In the genomic region with DNA sequence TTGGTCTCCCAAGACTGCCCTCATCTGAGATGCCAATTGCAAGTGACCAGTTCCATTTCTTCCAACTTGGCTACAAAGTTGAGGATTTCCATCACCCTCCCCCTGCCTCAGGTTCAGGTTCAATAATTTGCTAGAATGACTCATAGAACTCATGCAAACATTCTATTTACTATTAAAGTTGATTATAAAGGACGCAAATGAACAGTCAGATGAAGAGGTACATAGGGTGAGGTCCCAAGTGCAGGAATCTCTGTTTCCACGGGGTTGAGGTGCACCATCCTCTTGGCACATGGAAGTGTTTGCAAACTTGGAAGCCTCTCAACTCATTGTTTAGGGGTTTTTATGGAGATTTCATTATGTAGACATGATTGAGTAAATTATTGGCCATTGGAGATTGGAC, we compare ENCODE assay signal across 32 cellular contexts. TPM values are rescaled to one million over a fixed set of nuclear protein-coding genes. Genes with fewer than 3 reads are reported as not detected.
"Had no signal": no experiment of that assay in that cellular context is flagged by ENCODE, and none has a peak within 500 bp of the region (broad histone marks: within the 10 kb centered on the region; RNA-seq: fewer than 3 reads in every experiment).

No MANE protein-coding gene starts in this region.

- H3K4me1 ChIP-seq: prostate gland, thyroid gland had no signal

- H3K9ac ChIP-seq: neural progenitor cell had no signal

- H3K9me3 ChIP-seq: esophagus muscularis mucosa, heart right ventricle, prostate gland, sigmoid colon, stomach, thyroid gland, vagina had no signal

- ATAC-seq: heart right ventricle; left lobe of liver; naive thymus-derived CD4-positive, alpha-beta T cell; right cardiac atrium; stimulated activated effector memory CD8-positive, alpha-beta T cell treated with anti-CD3 and anti-CD28 coated beads, Interleukin-12 subunit alpha, Interleukin-12 subunit beta, amount 100 ng/mL, for 72 hours had no signal

- H3K9me3 Mint-ChIP-seq: immature natural killer cell; naive thymus-derived CD4-positive, alpha-beta T cell; neural progenitor cell; stimulated activated effector memory CD8-positive, alpha-beta T cell treated with anti-CD3 and anti-CD28 coated beads, Interleukin-12 subunit alpha, Interleukin-12 subunit beta, amount 100 ng/mL, for 72 hours had no signal

- H3K4me3 Mint-ChIP-seq: immature natural killer cell; naive thymus-derived CD4-positive, alpha-beta T cell; nephron; neural progenitor cell; stimulated activated effector memory CD8-positive, alpha-beta T cell treated with anti-CD3 and anti-CD28 coated beads, Interleukin-12 subunit alpha, Interleukin-12 subunit beta, amount 100 ng/mL, for 72 hours had no signal

- H3K27me3 ChIP-seq: esophagus muscularis mucosa, neural progenitor cell, sigmoid colon, thyroid gland, vagina had no signal

- DNase-seq: dorsolateral prefrontal cortex; effector CD4-positive, alpha-beta T cell; glutamatergic neuron; heart right ventricle; hippocampal formation; immature natural killer cell; islet precursor cell; mammary epithelial cell; mesendoderm; midbrain; naive thymus-derived CD4-positive, alpha-beta T cell; right cardiac atrium; sigmoid colon; stimulated activated CD4-positive, alpha-beta T cell treated with anti-CD3 and anti-CD28 coated beads, Interleukin-2, amount 100 ng/mL, for 24 hours; stimulated activated CD4-positive, alpha-beta T cell treated with anti-CD3 and anti-CD28 coated beads, Interleukin-4, amount 100 ng/mL, for 24 hours; stimulated activated naive CD4-positive, alpha-beta T cell treated with Interleukin-2 at 50 U/mL for 16 hours; stomach; thyroid gland had no signal

- H3K36me3 ChIP-seq: esophagus muscularis mucosa, heart right ventricle, neural progenitor cell, prostate gland, sigmoid colon, stomach, thyroid gland, vagina had no signal

- H3K36me3 Mint-ChIP-seq: naive thymus-derived CD4-positive, alpha-beta T cell; neural progenitor cell; stimulated activated effector memory CD8-positive, alpha-beta T cell treated with anti-CD3 and anti-CD28 coated beads, Interleukin-12 subunit alpha, Interleukin-12 subunit beta, amount 100 ng/mL, for 72 hours had no signal

- H3K27ac Mint-ChIP-seq: immature natural killer cell; naive thymus-derived CD4-positive, alpha-beta T cell; nephron; neural progenitor cell; stimulated activated effector memory CD8-positive, alpha-beta T cell treated with anti-CD3 and anti-CD28 coated beads, Interleukin-12 subunit alpha, Interleukin-12 subunit beta, amount 100 ng/mL, for 72 hours had no signal

- H3K4me3 ChIP-seq: dorsolateral prefrontal cortex, esophagus muscularis mucosa, heart right ventricle, neural progenitor cell, prostate gland, sigmoid colon, stomach, thyroid gland, vagina had no signal

- H3K4me1 Mint-ChIP-seq: nephron had no signal

- H3K27ac ChIP-seq: dorsolateral prefrontal cortex, esophagus muscularis mucosa, heart right ventricle, neural progenitor cell, prostate gland, sigmoid colon, stomach, thyroid gland, vagina had no signal

RNA-seq across cellular contexts. Expression of a gene that starts 41.0 kb away (rescaled TPM):
- total RNA-seq: dorsolateral prefrontal cortex; fibroblast of lung; heart right ventricle; left lobe of liver; mucosa of gallbladder; naive thymus-derived CD4-positive, alpha-beta T cell; osteoblast; skeletal muscle tissue; subcutaneous adipose tissue; temporal lobe; ureter had no signal
- polyA plus RNA-seq: fibroblast of lung; naive thymus-derived CD4-positive, alpha-beta T cell; right cardiac atrium had no signal
